In genomic region chr11:35712533-35712932, GRCh38 we compare ENCODE assay signal across 28 cellular contexts.
"Had no signal": no experiment of that assay in that cellular context is flagged by ENCODE, and none has a peak within 500 bp of the region (broad histone marks: within the 10 kb centered on the region; RNA-seq: fewer than 3 reads in every experiment).

No MANE protein-coding gene starts in this region.

- H3K27ac ChIP-seq: adrenal gland, body of pancreas, colonic mucosa, epithelial cell of prostate had no signal

- H3K27me3 ChIP-seq: adrenal gland, body of pancreas, colonic mucosa had no signal

- H3K9me3 Mint-ChIP-seq: activated naive CD4-positive, alpha-beta T cell treated with anti-CD3 and anti-CD28 coated beads, Interleukin-2, amount 50 U/mL, for 24 hours had no signal

- H3K4me3 Mint-ChIP-seq: activated CD4-positive, alpha-beta memory T cell treated with anti-CD3 and anti-CD28 coated beads for 36 hours; activated CD4-positive, alpha-beta T cell treated with anti-CD3 and anti-CD28 coated beads for 36 hours; activated CD4-positive, alpha-beta T cell treated with anti-CD3 and anti-CD28 coated beads, Interleukin-2, amount 10 ng/mL, durations not matched to agents 24 days and 14 days; activated CD8-positive, alpha-beta memory T cell treated with anti-CD3 and anti-CD28 coated beads, Interleukin-2, amount 10 ng/mL, durations not matched to agents 7 days and 5 days; activated CD8-positive, alpha-beta T cell treated with anti-CD3 and anti-CD28 coated beads, Interleukin-2, amount 10 ng/mL, durations not matched to agents 7 days and 5 days; activated naive CD4-positive, alpha-beta T cell treated with anti-CD3 and anti-CD28 coated beads for 36 hours; activated naive CD4-positive, alpha-beta T cell treated with anti-CD3 and anti-CD28 coated beads, Interleukin-2, amount 50 U/mL, for 24 hours; activated naive CD8-positive, alpha-beta T cell treated with anti-CD3 and anti-CD28 coated beads for 36 hours; activated naive CD8-positive, alpha-beta T cell treated with anti-CD3 and anti-CD28 coated beads, Interleukin-2, amount 50 U/mL, for 24 hours; activated T-helper 1 cell treated with anti-CD3 and anti-CD28 coated beads, Interleukin-12 subunit alpha, Interleukin-12 subunit beta, Interleukin-2, Interleukin-4 antibody, amounts not matched to agents 30 ng/mL and 10 ng/mL and 1 ng/mL, durations not matched to agents 14 hours and 24 hours and 36 hours had no signal

- H3K4me3 ChIP-seq: adrenal gland, body of pancreas, colonic mucosa had no signal

- H3K27ac Mint-ChIP-seq: activated CD4-positive, alpha-beta memory T cell treated with anti-CD3 and anti-CD28 coated beads for 36 hours; activated CD4-positive, alpha-beta T cell treated with anti-CD3 and anti-CD28 coated beads for 36 hours; activated CD4-positive, alpha-beta T cell treated with anti-CD3 and anti-CD28 coated beads, Interleukin-2, amount 10 ng/mL, durations not matched to agents 24 days and 14 days; activated CD8-positive, alpha-beta memory T cell treated with anti-CD3 and anti-CD28 coated beads, Interleukin-2, amount 10 ng/mL, durations not matched to agents 7 days and 5 days; activated CD8-positive, alpha-beta T cell treated with anti-CD3 and anti-CD28 coated beads, Interleukin-2, amount 10 ng/mL, durations not matched to agents 7 days and 5 days; activated naive CD4-positive, alpha-beta T cell treated with anti-CD3 and anti-CD28 coated beads for 36 hours; activated naive CD4-positive, alpha-beta T cell treated with anti-CD3 and anti-CD28 coated beads, Interleukin-2, amount 50 U/mL, for 24 hours; activated naive CD8-positive, alpha-beta T cell treated with anti-CD3 and anti-CD28 coated beads for 36 hours; activated naive CD8-positive, alpha-beta T cell treated with anti-CD3 and anti-CD28 coated beads, Interleukin-2, amount 50 U/mL, for 24 hours; activated T-helper 1 cell treated with anti-CD3 and anti-CD28 coated beads, Interleukin-12 subunit alpha, Interleukin-12 subunit beta, Interleukin-2, Interleukin-4 antibody, amounts not matched to agents 30 ng/mL and 10 ng/mL and 1 ng/mL, durations not matched to agents 14 hours and 24 hours and 36 hours; activated T-helper 2 cell treated with anti-CD3 and anti-CD28 coated beads, Interferon-gamma antibody, Interleukin-2, Interleukin-4, amounts not matched to agents 10 μg/mL and 5 μg/mL and 100 μg/mL, durations not matched to agents 14 hours and 24 hours and 36 hours had no signal

- H3K9me3 ChIP-seq: adrenal gland, body of pancreas, colonic mucosa had no signal

- DNase-seq: activated CD4-positive, alpha-beta memory T cell treated with anti-CD3 and anti-CD28 coated beads for 36 hours; activated CD4-positive, alpha-beta T cell treated with anti-CD3 and anti-CD28 coated beads for 36 hours; activated CD4-positive, alpha-beta T cell treated with anti-CD3 and anti-CD28 coated beads, Interleukin-2, amount 10 ng/mL, durations not matched to agents 24 days and 14 days; activated CD4-positive, CD25-positive, alpha-beta regulatory T cell; activated CD4-positive, CD25-positive, alpha-beta regulatory T cell treated with anti-CD3 and anti-CD28 coated beads, Interleukin-2, amount 50 U/mL, for 72 hours; activated CD8-positive, alpha-beta memory T cell treated with anti-CD3 and anti-CD28 coated beads, Interleukin-2, amount 10 ng/mL, durations not matched to agents 7 days and 5 days; activated CD8-positive, alpha-beta memory T cell treated with anti-CD3 and anti-CD28 coated beads, Interleukin-2, amount 50 U/mL, for 4 hours; activated CD8-positive, alpha-beta T cell treated with anti-CD3 and anti-CD28 coated beads, Interleukin-2, amount 10 ng/mL, durations not matched to agents 7 days and 5 days; activated effector memory CD4-positive, alpha-beta T cell treated with anti-CD3 and anti-CD28 coated beads, Interleukin-2, amount 50 U/mL, for 16 hours; activated naive CD4-positive, alpha-beta T cell treated with anti-CD3 and anti-CD28 coated beads for 36 hours; activated naive CD8-positive, alpha-beta T cell treated with anti-CD3 and anti-CD28 coated beads for 36 hours; activated naive CD8-positive, alpha-beta T cell treated with anti-CD3 and anti-CD28 coated beads, Interleukin-2, amount 50 U/mL, for 24 hours; activated T-cell treated with anti-CD3 and anti-CD28 coated beads, Interleukin-2, amount 50 U/mL, for 1 hour; activated T-cell treated with anti-CD3 and anti-CD28 coated beads, Interleukin-2, amount 50 U/mL, for 48 hours; adrenal gland; amygdala; aorta; cerebellar nuclear complex; colonic mucosa; effector CD8-positive, alpha-beta T cell; foreskin fibroblast; T-helper 2 cell had no signal

- H3K36me3 ChIP-seq: adrenal gland, colonic mucosa had no signal

- ATAC-seq: activated CD4-positive, alpha-beta T cell treated with anti-CD3 and anti-CD28 coated beads for 36 hours; activated CD8-positive, alpha-beta memory T cell treated with anti-CD3 and anti-CD28 coated beads, Interleukin-2, amount 10 ng/mL, durations not matched to agents 7 days and 5 days; activated CD8-positive, alpha-beta T cell treated with anti-CD3 and anti-CD28 coated beads, Interleukin-2, amount 10 ng/mL, durations not matched to agents 7 days and 5 days; activated naive CD8-positive, alpha-beta T cell treated with anti-CD3 and anti-CD28 coated beads, Interleukin-2, amount 50 U/mL, for 24 hours; body of pancreas; esophagus mucosa had no signal

- H3K27me3 Mint-ChIP-seq: activated CD4-positive, alpha-beta memory T cell treated with anti-CD3 and anti-CD28 coated beads for 36 hours; activated CD4-positive, alpha-beta T cell treated with anti-CD3 and anti-CD28 coated beads for 36 hours; activated CD4-positive, alpha-beta T cell treated with anti-CD3 and anti-CD28 coated beads, Interleukin-2, amount 10 ng/mL, durations not matched to agents 24 days and 14 days; activated CD8-positive, alpha-beta memory T cell treated with anti-CD3 and anti-CD28 coated beads, Interleukin-2, amount 10 ng/mL, durations not matched to agents 7 days and 5 days; activated naive CD4-positive, alpha-beta T cell treated with anti-CD3 and anti-CD28 coated beads, Interleukin-2, amount 50 U/mL, for 24 hours; activated naive CD8-positive, alpha-beta T cell treated with anti-CD3 and anti-CD28 coated beads for 36 hours; activated naive CD8-positive, alpha-beta T cell treated with anti-CD3 and anti-CD28 coated beads, Interleukin-2, amount 50 U/mL, for 24 hours had no signal

- H3K4me1 ChIP-seq: adrenal gland, colonic mucosa had no signal
